Comparison of ENCODE assay signal across 8 cellular contexts in the genomic region with DNA sequence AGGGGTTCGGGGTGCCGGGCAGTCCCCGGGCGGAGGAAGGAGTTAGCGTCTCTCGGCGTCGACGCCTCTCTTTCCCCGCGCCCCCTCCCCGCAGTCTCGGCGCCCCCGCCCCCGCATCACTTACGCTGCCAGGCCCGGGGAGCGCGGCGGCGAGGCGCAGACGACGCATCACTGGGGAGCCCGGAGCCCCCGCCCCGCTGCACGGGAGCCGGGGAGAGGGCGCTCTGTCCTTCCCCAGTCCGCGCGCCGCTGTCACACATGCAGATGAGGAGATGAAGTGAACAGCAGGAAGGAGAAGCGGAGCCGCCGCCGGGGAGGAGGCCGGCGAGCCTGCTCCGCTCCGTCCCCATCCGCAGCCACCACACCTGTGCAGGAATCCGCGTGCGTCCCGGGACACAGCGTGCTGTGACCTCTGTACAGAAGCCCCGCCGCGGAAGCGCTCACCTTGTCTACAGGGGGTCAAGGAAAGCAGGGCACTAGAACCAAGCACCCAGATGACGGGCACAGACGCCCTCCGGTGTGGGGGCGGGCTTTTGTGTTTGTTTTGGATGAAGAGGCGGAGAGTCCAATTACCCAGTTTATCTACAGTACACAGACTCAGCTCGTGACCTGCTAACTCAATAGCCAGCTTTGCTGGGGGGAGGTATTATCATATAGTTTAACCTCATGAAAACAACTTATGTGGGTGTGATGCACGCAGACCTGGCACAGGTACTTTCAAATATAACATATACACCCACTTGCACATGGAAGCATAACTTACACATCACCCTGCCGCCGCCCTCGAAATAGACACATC. TPM values are rescaled to one million over a fixed set of nuclear protein-coding genes. Genes with fewer than 3 reads are reported as not detected.
DNase-seq lines count a peak whose midpoint lies in the region; ATAC-seq and TF ChIP-seq lines count a peak whose summit lies in the region.

No MANE protein-coding gene starts in this region.

- H3K4me1 Mint-ChIP-seq in CD8-positive, alpha-beta memory T cell = peaks cover 9 to 16% (median 12%) of the 10 kb centered on the region in 3 donors

- peak in 4 of 5 donors; percentile 16 to 63 (median 36) for DNase-seq in CD8-positive, alpha-beta memory T cell
- DNase-seq in NCI-H774 (lab: John Stamatoyannopoulos, UW) = peak; percentile 31
- DNase-seq in activated naive CD4-positive, alpha-beta T cell treated with Interleukin-2 at 50 U/mL for 16 hours = peak; percentile 55
- no peak for DNase-seq in left ventricle myocardium inferior
- no peak for DNase-seq in sciatic nerve (ENCODE audit: low spot score)
- no peak for DNase-seq in DMS114 treated with DMSO at 0.1 percent for 48 hours (lab: John Stamatoyannopoulos, UW; ENCODE audit: unreplicated experiment)
- no peak for DNase-seq in globus pallidus (ENCODE audit: low spot score)

- no peaks in the 10 kb centered on the region for H3K36me3 ChIP-seq in CD8-positive, alpha-beta memory T cell (ENCODE audit: insufficient read depth, low read length)
- no peaks in the 10 kb centered on the region for H3K36me3 ChIP-seq in left ventricle myocardium inferior

- H3K9me3 ChIP-seq in CD8-positive, alpha-beta memory T cell (ENCODE audit: low read length) = no peaks in the 10 kb centered on the region
- no peaks in the 10 kb centered on the region for H3K9me3 ChIP-seq in left ventricle myocardium inferior (replicated peaks)

- H3K4me3 ChIP-seq in CD8-positive, alpha-beta memory T cell (ENCODE audit: low read length) = peak overlapping the region; percentile 50
- H3K4me3 ChIP-seq in left ventricle myocardium inferior = peak overlapping the region; percentile 58

- CTCF ChIA-PET in CD8-positive, alpha-beta memory T cell (lab: Charles Lee) = interaction anchor here (1.2 to 2.4 kb wide), 4 partner anchors 9 to 141 kb away, joined by 4 to 9 read pairs (median 6); no protein-coding TSS in a partner anchor

- peaks cover 42 to 61% of the 10 kb centered on the region in 2 donors for H3K27me3 Mint-ChIP-seq in CD8-positive, alpha-beta memory T cell

- peaks cover 31% of the 10 kb centered on the region for H3K27me3 ChIP-seq in CD8-positive, alpha-beta memory T cell (ENCODE audit: insufficient read depth, low read length, poor library complexity, severe bottlenecking)
- H3K27me3 ChIP-seq in left ventricle myocardium inferior (ENCODE audit: low read depth) = peaks cover 64% of the 10 kb centered on the region

- TF ChIP-seq CTCF in left ventricle myocardium inferior (IDR thresholded peaks at IDR 0.05; ENCODE audit: borderline replicate concordance) = no peak

- POLR2A ChIA-PET in CD8-positive, alpha-beta memory T cell (lab: Charles Lee) = no interaction called here

- no peaks in the 10 kb centered on the region for H3K36me3 Mint-ChIP-seq in CD8-positive, alpha-beta memory T cell

- intact Hi-C loops in left ventricle myocardium inferior (cut with micrococcal nuclease) (no loop called here), sciatic nerve (cut with DNase I) (no loop called here)

- ATAC-seq in sciatic nerve = peak; percentile 39
- no peak for ATAC-seq in HG02970 (IDR thresholded peaks at IDR 0.05; ENCODE audit: low FRiP score, unreplicated experiment)

- H3K27ac Mint-ChIP-seq in CD8-positive, alpha-beta memory T cell = peak overlapping the region in 2 of 8 donors; percentile 15 to 50

- peaks cover 7% of the 10 kb centered on the region for H3K4me1 ChIP-seq in CD8-positive, alpha-beta memory T cell (ENCODE audit: insufficient read depth, low read length)
- peaks cover 16% of the 10 kb centered on the region for H3K4me1 ChIP-seq in left ventricle myocardium inferior

- no peak overlapping the region for H3K27ac ChIP-seq in CD8-positive, alpha-beta memory T cell (ENCODE audit: low read depth, low read length)
- H3K27ac ChIP-seq in left ventricle myocardium inferior (replicated peaks) = no peak overlapping the region

- H3K4me3 Mint-ChIP-seq in CD8-positive, alpha-beta memory T cell = peak overlapping the region; percentile 25 to 88 (median 76)

- no peaks in the 10 kb centered on the region for H3K9me3 Mint-ChIP-seq in CD8-positive, alpha-beta memory T cell

RNA-seq across cellular contexts. Expression of gene KLHDC8A, which starts 12.5 kb away (rescaled TPM):
- total RNA-seq in CD8-positive, alpha-beta memory T cell = not detected
- not detected for polyA plus RNA-seq in CD8-positive, alpha-beta memory T cell
- total RNA-seq in left ventricle myocardium inferior (0.27 TPM), sciatic nerve (17.4 TPM)

RNA-seq across cellular contexts. Expression of gene NUAK2, which starts 22.7 kb away (rescaled TPM):
- 1 to 10 TPM; 4.5 to 4.7 TPM for total RNA-seq in CD8-positive, alpha-beta memory T cell
- 32.1 TPM for polyA plus RNA-seq in CD8-positive, alpha-beta memory T cell
- total RNA-seq in left ventricle myocardium inferior = 0.74 TPM
- 4.7 TPM for total RNA-seq in sciatic nerve

Comparison
In these comparisons a context has a peak if more than half of its experiments do, and no peak if none do; other contexts are left out.
1. DNase-seq: peak in CD8-positive, alpha-beta memory T cell (4 of 5), NCI-H774 (single experiment) and activated naive CD4-positive, alpha-beta T cell treated with Interleukin-2 at 50 U/mL for 16 hours (single experiment); none in left ventricle myocardium inferior (single experiment), sciatic nerve (single experiment), DMS114 treated with DMSO at 0.1 percent for 48 hours (single experiment) and globus pallidus (single experiment).
2. RNA of gene KLHDC8A, which starts 12.5 kb away (total RNA-seq): 17.4 TPM in sciatic nerve (single experiment); 0.27 TPM in left ventricle myocardium inferior (single experiment) and not detected in CD8-positive, alpha-beta memory T cell; every median in the first group is over 10 times any median in the second.